22 cellular contexts compared by ENCODE assay signal in genomic region chr4:23991444-23991843, GRCh38.
DNase-seq lines count a peak whose midpoint lies in the region; ATAC-seq lines count a peak whose summit lies in the region.
"Had no signal": no experiment of that assay in that cellular context is flagged by ENCODE, and none has a peak within 500 bp of the region (broad histone marks: within the 10 kb centered on the region; RNA-seq: fewer than 3 reads in every experiment).

No MANE protein-coding gene starts in this region.

- ATAC-seq in GM18499 (IDR thresholded peaks at IDR 0.05; ENCODE audit: insufficient read depth, unreplicated experiment), result peak; percentile 57
- ATAC-seq in GM19351 (IDR thresholded peaks at IDR 0.05; ENCODE audit: unreplicated experiment), result peak; percentile 45
- ATAC-seq in HG02852 (IDR thresholded peaks at IDR 0.05; ENCODE audit: unreplicated experiment), result peak; percentile 60
- no peak for ATAC-seq in HG03342 (IDR thresholded peaks at IDR 0.05; ENCODE audit: unreplicated experiment)
- ATAC-seq: A549, K562, T-cell had no signal

- DNase-seq in NAMALWA (ENCODE audit: low spot score), result peak; percentile 16
- no peak for DNase-seq in HPDE6-E6E7 (ENCODE audit: extremely low spot score)
- DNase-seq in NCI-H446 (lab: John Stamatoyannopoulos, UW), result no peak
- DNase-seq in cerebellar cortex (ENCODE audit: low spot score), result no peak
- DNase-seq: CD4-positive, alpha-beta T cell; DMS153; EL; GOT3; NCI-H1694 treated with DMSO at 0.1 percent for 48 hours; NCI-H2227 treated with DMSO at 0.1 percent for 48 hours; NCI-H524 treated with DMSO at 0.1 percent for 48 hours; OCI-M1; RPMI8226; SHP77 treated with DMSO at 0.1 percent for 48 hours; SK-N-SH; T-cell had no signal
